In genomic region chr19:1360818-1361461, GRCh38 we compare ENCODE assay signal across 9 cellular contexts. TPM values are rescaled to one million over a fixed set of nuclear protein-coding genes. Genes with fewer than 3 reads are reported as not detected.
DNase-seq lines count a peak whose midpoint lies in the region; ATAC-seq, FAIRE-seq and TF ChIP-seq lines count a peak whose summit lies in the region.
"Had no signal": no experiment of that assay in that cellular context is flagged by ENCODE, and none has a peak within 500 bp of the region (broad histone marks: within the 10 kb centered on the region; RNA-seq: fewer than 3 reads in every experiment).

No MANE protein-coding gene starts in this region.

- intact Hi-C loops in HepG2 (cut with micrococcal nuclease; ENCODE audit: unreplicated experiment) = no loop called here

- peak overlapping the region; percentile 25 to 36 for H3K4me3 ChIP-seq in cardiac fibroblast (replicated peaks in 1 of 2; ENCODE audit: low read depth in 2 of 2, low read length in 2 of 2)
- H3K4me3 ChIP-seq in HepG2 (replicated peaks in 1 of 3; ENCODE audit: insufficient read depth in 1 of 3, low read depth in 2 of 3, low read length in 3 of 3) = no peak overlapping the region
- H3K4me3 ChIP-seq: A549 had no signal

- H2AFZ ChIP-seq in HepG2 (ENCODE audit: low read length) = no peak overlapping the region

- CTCF ChIA-PET in HepG2 (lab: Yijun Ruan, JAX; ENCODE audit: low intra/inter-chr PET ratio, low total read pairs) = no interaction called here

- POLR2A ChIA-PET in HepG2 (lab: Yijun Ruan, JAX) = no interaction called here

- peaks cover 10% of the 10 kb centered on the region for H3K4me1 ChIP-seq in HepG2 (ENCODE audit: insufficient read depth, low read length)

- H4K20me1 ChIP-seq in HepG2 (ENCODE audit: insufficient read depth, low read length) = no peaks in the 10 kb centered on the region

- TF ChIP-seq EP300 in HepG2 (IDR thresholded peaks at IDR 0.05; ENCODE audit: low read depth in 2 of 2, low read length in 2 of 2) (no peak), HepG2 (CRISPR knock-in tag; IDR thresholded peaks at IDR 0.05; ENCODE audit: borderline replicate concordance) (no peak)

- peaks cover 9 to 30% of the 10 kb centered on the region in 2 experiments; a peak in 4 of 5 replicates for H3K36me3 ChIP-seq in HepG2 (replicated peaks in 1 of 2; ENCODE audit: control insufficient read depth in 1 of 2, insufficient read depth in 2 of 2, low read length in 2 of 2)

- ATAC-seq in HepG2 (no peak), GM21825 (IDR thresholded peaks at IDR 0.05; ENCODE audit: unreplicated experiment) (no peak)
- ATAC-seq: A549 had no signal

- no peak for FAIRE-seq in HepG2 (lab: Jason Lieb, UNC)
- FAIRE-seq in urothelium cell line (lab: Jason Lieb, UNC) = no peak
- FAIRE-seq: A549 had no signal

- no peak overlapping the region for H3K27ac ChIP-seq in HepG2 (ENCODE audit: extremely low read length, insufficient read depth, low read length)

- no peak for TF ChIP-seq RAD21 in HepG2 (CRISPR knock-in tag; IDR thresholded peaks at IDR 0.05)

- no peaks in the 10 kb centered on the region for H3K27me3 ChIP-seq in HepG2 (ENCODE audit: control insufficient read depth in 1 of 2, insufficient read depth in 2 of 2, low read length in 2 of 2)

- no peak overlapping the region for H3K9ac ChIP-seq in HepG2 (ENCODE audit: insufficient read depth, low read depth, low read length)

- no peak overlapping the region for H3K4me2 ChIP-seq in HepG2 (ENCODE audit: low read depth, low read length)

- BruUV-seq in HepG2 (replicated peaks; lab: Mats Ljungman, UMichigan) = no TSS peak

- no peaks in the 10 kb centered on the region for H3K9me3 ChIP-seq in HepG2 (ENCODE audit: low read length)
- H3K9me3 ChIP-seq: A549 had no signal

- in situ Hi-C loops in HepG2 (cut with HindIII; ENCODE audit: extremely low pct_ligation_motif_present, low pct_unique_long_range_greater_than_20kb) = no loop called here

- 97% methylated on average over 18 of the region's 31 CpGs for WGBS in HepG2 (ENCODE audit: low lambda C conversion rate)

- DNase-seq in NCI-H1694 treated with DMSO at 0.1 percent for 48 hours (lab: John Stamatoyannopoulos, UW) = peak; percentile 23
- DNase-seq in NCI-H1694 (lab: John Stamatoyannopoulos, UW) = no peak
- DNase-seq in cardiac fibroblast (ENCODE audit: low read depth in 2 of 2) = peak; percentile 76 to 92
- DNase-seq in HepG2 (ENCODE audit: low spot score) = no peak
- DNase-seq in urothelium cell line (ENCODE audit: low spot score) = peak; percentile 62
- no peak for DNase-seq in activated CD8-positive, alpha-beta memory T cell treated with anti-CD3 and anti-CD28 coated beads, Interleukin-2, amount 50 U/mL, for 4 hours
- no peak for DNase-seq in NCI-H187 (lab: John Stamatoyannopoulos, UW)

- peaks cover 4% of the 10 kb centered on the region for H3K79me2 ChIP-seq in HepG2 (ENCODE audit: insufficient read depth, low read length)

- TF ChIP-seq POLR2A in HepG2 (IDR thresholded peaks at IDR 0.05; ENCODE audit: insufficient read depth in 1 of 2, low read depth in 2 of 2, low read length in 2 of 2) = no peak

- TF ChIP-seq CTCF in cardiac fibroblast (IDR thresholded peaks at IDR 0.05; ENCODE audit: low read depth, low read length) (no peak), HepG2 (CRISPR knock-in tag; IDR thresholded peaks at IDR 0.05) (no peak)

TF ChIP-seq in HepG2, 621 proteins besides CTCF, POLR2A, EP300 and RAD21 (continues in another document):
- TF ChIP-seq DBP (CRISPR knock-in tag; IDR thresholded peaks at IDR 0.05; ENCODE audit: not compliant biosample characterization) = no peak

RNA-seq across cellular contexts. Expression of gene NDUFS7, which starts 22.8 kb away (rescaled TPM):
- 41.9 and 66.9 TPM in 2 replicates for total RNA-seq in HepG2 (2016; rRNA removed; fragmentation: Illumina TruSeq; extraction: Trizol)
- 18.8 and 21.5 TPM in 2 replicates for total RNA-seq in HepG2 (2016; cell fraction: cytosol; rRNA removed; fragmentation: Illumina TruSeq; extraction: Trizol; ENCODE audit: low read depth)
- total RNA-seq in HepG2 (2016; cell fraction: insoluble cytoplasmic fraction; rRNA removed; fragmentation: Illumina TruSeq; extraction: Trizol) = 44.6 and 65.2 TPM in 2 replicates
- total RNA-seq in HepG2 (2016; cell fraction: membrane; rRNA removed; fragmentation: Illumina TruSeq; extraction: Trizol) = 20.5 and 26.2 TPM in 2 replicates
- 38.7 and 47.0 TPM in 2 replicates for total RNA-seq in HepG2 (2016; cell fraction: nucleus; rRNA removed; fragmentation: Illumina TruSeq; extraction: Trizol)
- 34.3 and 39.2 TPM in 2 replicates for polyA plus RNA-seq in HepG2 (2011; rRNA removed)
- 40.7 and 105 TPM in 2 replicates for polyA plus RNA-seq in HepG2 (2011; cell fraction: cytosol; rRNA removed)
- 81.3 and 103 TPM in 2 replicates for polyA plus RNA-seq in HepG2 (2011; cell fraction: nucleus; rRNA removed)
- 23.8 and 33.4 TPM in 2 replicates for polyA plus RNA-seq in HepG2 (2012)
- 23.8 and 28.5 TPM in 2 replicates for polyA plus RNA-seq in HepG2 (2016; cell fraction: cytosol; fragmentation: Illumina TruSeq; extraction: Trizol; ENCODE audit: low read depth)
- polyA plus RNA-seq in HepG2 (2016; cell fraction: insoluble cytoplasmic fraction; fragmentation: Illumina TruSeq; extraction: Trizol; ENCODE audit: low read depth) = 44.9 and 52.6 TPM in 2 replicates
- polyA plus RNA-seq in HepG2 (2016; cell fraction: membrane; fragmentation: Illumina TruSeq; extraction: Trizol; ENCODE audit: low read depth) = 17.9 and 21.2 TPM in 2 replicates
- 72.2 and 84.5 TPM in 2 replicates for polyA plus RNA-seq in HepG2 (2016; cell fraction: nucleus; fragmentation: Illumina TruSeq; extraction: Trizol; ENCODE audit: insufficient read depth, low read depth)
- 40.5 and 74.3 TPM in 2 replicates for polyA minus RNA-seq in HepG2 (2011; rRNA and poly(A)+ RNA removed; ENCODE audit: low replicate concordance)
- 34.4 and 46.1 TPM in 2 replicates for polyA minus RNA-seq in HepG2 (2011; cell fraction: cytosol; rRNA and poly(A)+ RNA removed)
- 8.9 and 9.0 TPM in 2 replicates for polyA minus RNA-seq in HepG2 (2011; cell fraction: nucleus; rRNA and poly(A)+ RNA removed)

RNA-seq across cellular contexts. Expression of gene GAMT, which starts 40.4 kb away (rescaled TPM):
- total RNA-seq in HepG2 (2016; rRNA removed; fragmentation: Illumina TruSeq; extraction: Trizol) = 113 and 124 TPM in 2 replicates
- 167 and 206 TPM in 2 replicates for total RNA-seq in HepG2 (2016; cell fraction: cytosol; rRNA removed; fragmentation: Illumina TruSeq; extraction: Trizol; ENCODE audit: low read depth)
- 112 and 125 TPM in 2 replicates for total RNA-seq in HepG2 (2016; cell fraction: insoluble cytoplasmic fraction; rRNA removed; fragmentation: Illumina TruSeq; extraction: Trizol)
- 130 and 170 TPM in 2 replicates for total RNA-seq in HepG2 (2016; cell fraction: membrane; rRNA removed; fragmentation: Illumina TruSeq; extraction: Trizol)
- total RNA-seq in HepG2 (2016; cell fraction: nucleus; rRNA removed; fragmentation: Illumina TruSeq; extraction: Trizol) = 42.6 and 51.4 TPM in 2 replicates
- 115 and 120 TPM in 2 replicates for polyA plus RNA-seq in HepG2 (2011; rRNA removed)
- polyA plus RNA-seq in HepG2 (2011; cell fraction: cytosol; rRNA removed) = 103 and 156 TPM in 2 replicates
- 88.3 and 90.1 TPM in 2 replicates for polyA plus RNA-seq in HepG2 (2011; cell fraction: nucleus; rRNA removed)
- 74.3 and 76.0 TPM in 2 replicates for polyA plus RNA-seq in HepG2 (2012)
- 282 and 316 TPM in 2 replicates for polyA plus RNA-seq in HepG2 (2016; cell fraction: cytosol; fragmentation: Illumina TruSeq; extraction: Trizol; ENCODE audit: low read depth)
- polyA plus RNA-seq in HepG2 (2016; cell fraction: insoluble cytoplasmic fraction; fragmentation: Illumina TruSeq; extraction: Trizol; ENCODE audit: low read depth) = 152 and 183 TPM in 2 replicates
- 195 and 222 TPM in 2 replicates for polyA plus RNA-seq in HepG2 (2016; cell fraction: membrane; fragmentation: Illumina TruSeq; extraction: Trizol; ENCODE audit: low read depth)
- 119 and 134 TPM in 2 replicates for polyA plus RNA-seq in HepG2 (2016; cell fraction: nucleus; fragmentation: Illumina TruSeq; extraction: Trizol; ENCODE audit: insufficient read depth, low read depth)
- polyA minus RNA-seq in HepG2 (2011; rRNA and poly(A)+ RNA removed; ENCODE audit: low replicate concordance) = 46.3 and 144 TPM in 2 replicates
- 48.8 and 63.0 TPM in 2 replicates for polyA minus RNA-seq in HepG2 (2011; cell fraction: cytosol; rRNA and poly(A)+ RNA removed)
- 20.3 and 21.1 TPM in 2 replicates for polyA minus RNA-seq in HepG2 (2011; cell fraction: nucleus; rRNA and poly(A)+ RNA removed)

RNA-seq across cellular contexts. Expression of gene DAZAP1, which starts 46.4 kb away (rescaled TPM):
- total RNA-seq in HepG2 (2016; rRNA removed; fragmentation: Illumina TruSeq; extraction: Trizol) = 50.5 and 79.2 TPM in 2 replicates
- total RNA-seq in HepG2 (2016; cell fraction: cytosol; rRNA removed; fragmentation: Illumina TruSeq; extraction: Trizol; ENCODE audit: low read depth) = 72.9 and 77.7 TPM in 2 replicates
- total RNA-seq in HepG2 (2016; cell fraction: insoluble cytoplasmic fraction; rRNA removed; fragmentation: Illumina TruSeq; extraction: Trizol) = 43.4 and 84.1 TPM in 2 replicates
- total RNA-seq in HepG2 (2016; cell fraction: membrane; rRNA removed; fragmentation: Illumina TruSeq; extraction: Trizol) = 104 and 106 TPM in 2 replicates
- 38.3 and 43.3 TPM in 2 replicates for total RNA-seq in HepG2 (2016; cell fraction: nucleus; rRNA removed; fragmentation: Illumina TruSeq; extraction: Trizol)
- 58.7 and 63.3 TPM in 2 replicates for polyA plus RNA-seq in HepG2 (2011; rRNA removed)
- 37.8 and 48.2 TPM in 2 replicates for polyA plus RNA-seq in HepG2 (2011; cell fraction: cytosol; rRNA removed)
- polyA plus RNA-seq in HepG2 (2011; cell fraction: nucleus; rRNA removed) = 99.5 and 105 TPM in 2 replicates
- 48.3 and 71.8 TPM in 2 replicates for polyA plus RNA-seq in HepG2 (2012)
- polyA plus RNA-seq in HepG2 (2016; cell fraction: cytosol; fragmentation: Illumina TruSeq; extraction: Trizol; ENCODE audit: low read depth) = 108 and 114 TPM in 2 replicates
- polyA plus RNA-seq in HepG2 (2016; cell fraction: insoluble cytoplasmic fraction; fragmentation: Illumina TruSeq; extraction: Trizol; ENCODE audit: low read depth) = 86.3 and 104 TPM in 2 replicates
- 117 and 124 TPM in 2 replicates for polyA plus RNA-seq in HepG2 (2016; cell fraction: membrane; fragmentation: Illumina TruSeq; extraction: Trizol; ENCODE audit: low read depth)
- polyA plus RNA-seq in HepG2 (2016; cell fraction: nucleus; fragmentation: Illumina TruSeq; extraction: Trizol; ENCODE audit: insufficient read depth, low read depth) = 140 and 145 TPM in 2 replicates
- polyA minus RNA-seq in HepG2 (2011; rRNA and poly(A)+ RNA removed; ENCODE audit: low replicate concordance) = 26.8 and 58.6 TPM in 2 replicates
- polyA minus RNA-seq in HepG2 (2011; cell fraction: cytosol; rRNA and poly(A)+ RNA removed) = 32.1 and 33.1 TPM in 2 replicates
- polyA minus RNA-seq in HepG2 (2011; cell fraction: nucleus; rRNA and poly(A)+ RNA removed) = 35.5 and 41.4 TPM in 2 replicates

Comparison
In these comparisons a context has a peak if more than half of its experiments do, and no peak if none do; other contexts are left out.
1. DNase-seq: peak in NCI-H1694 treated with DMSO at 0.1 percent for 48 hours (single experiment), cardiac fibroblast (2 of 2) and urothelium cell line (single experiment); none in NCI-H1694 (single experiment), HepG2 (single experiment), activated CD8-positive, alpha-beta memory T cell treated with anti-CD3 and anti-CD28 coated beads, Interleukin-2, amount 50 U/mL, for 4 hours (single experiment) and NCI-H187 (0 of 2).
2. H3K4me3 ChIP-seq: peak in cardiac fibroblast (2 of 2); none in HepG2 (0 of 3).